Comparison of ENCODE assay signal across 9 cellular contexts in the genomic region with DNA sequence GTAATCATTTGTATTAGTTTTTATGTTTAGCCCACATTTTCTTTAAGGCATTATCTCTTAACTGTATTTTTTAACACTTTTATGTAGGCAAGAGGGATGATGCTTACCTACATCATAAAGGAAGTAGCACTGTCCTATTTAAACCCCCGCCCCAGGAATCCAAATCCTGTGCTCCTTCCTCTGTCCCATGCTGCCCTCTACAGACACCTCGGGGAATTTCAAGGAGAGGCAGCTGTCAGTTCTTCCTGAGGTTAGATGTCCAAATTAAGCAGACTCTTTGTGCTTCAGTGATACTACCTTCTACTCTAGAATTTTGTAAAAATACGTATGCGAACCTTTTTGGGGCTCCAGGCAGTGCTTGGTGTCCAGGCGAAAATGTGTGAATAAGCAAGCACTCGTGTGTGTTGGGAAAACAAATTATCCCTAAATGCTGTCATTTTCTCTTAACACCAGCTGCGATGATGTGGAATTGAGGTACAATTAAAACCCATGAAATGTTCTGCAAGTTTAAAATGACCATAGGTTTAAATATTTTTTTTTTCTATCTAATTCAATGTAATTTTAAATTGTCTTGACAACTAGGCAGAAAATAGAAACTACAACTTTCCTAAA. TPM values are rescaled to one million over a fixed set of nuclear protein-coding genes. Genes with fewer than 3 reads are reported as not detected.
DNase-seq lines count a peak whose midpoint lies in the region; ATAC-seq, FAIRE-seq and TF ChIP-seq lines count a peak whose summit lies in the region.
"Had no signal": no experiment of that assay in that cellular context is flagged by ENCODE, and none has a peak within 500 bp of the region (broad histone marks: within the 10 kb centered on the region; RNA-seq: fewer than 3 reads in every experiment).

No MANE protein-coding gene starts in this region.

- TF ChIP-seq CTCF in astrocyte of the spinal cord (IDR thresholded peaks at IDR 0.05; ENCODE audit: low read depth, low read length), result peak; percentile 48
- TF ChIP-seq CTCF in pancreas (IDR thresholded peaks at IDR 0.05), result peak in 3 of 4 donors; percentile 27 to 48 (median 29)
- no peak for TF ChIP-seq CTCF in hepatocyte (IDR thresholded peaks at IDR 0.05; ENCODE audit: poor library complexity)

- peak in 2 of 4 donors; percentile 46 to 56 for ATAC-seq in pancreas
- no peak for ATAC-seq in GM18520 (IDR thresholded peaks at IDR 0.05; ENCODE audit: unreplicated experiment)
- no peak for ATAC-seq in GM21825 (IDR thresholded peaks at IDR 0.05; ENCODE audit: unreplicated experiment)

- intact Hi-C loops in pancreas (cut with DNase I), result no loop called here

- H3K9me2 ChIP-seq in hepatocyte (replicated peaks; ENCODE audit: insufficient read depth), result no peaks in the 10 kb centered on the region

- H3K27ac ChIP-seq in pancreas (no peak overlapping the region), hepatocyte (no peak overlapping the region)

- H3K27me3 ChIP-seq in pancreas (peaks cover 0 to 6% (median 0%) of the 10 kb centered on the region in 4 donors), hepatocyte (no peaks in the 10 kb centered on the region)

- no peaks in the 10 kb centered on the region for H3K4me1 ChIP-seq in pancreas
- H3K4me1 ChIP-seq in hepatocyte (ENCODE audit: insufficient read depth), result no peaks in the 10 kb centered on the region

- no peak overlapping the region for H3K4me2 ChIP-seq in hepatocyte

- H3K9me3 ChIP-seq in pancreas (no peaks in the 10 kb centered on the region), hepatocyte (ENCODE audit: low read depth) (no peaks in the 10 kb centered on the region)

- in situ Hi-C loops in ACHN (cut with HindIII; ENCODE audit: low pct_ligation_motif_present, low pct_unique_long_range_greater_than_20kb, low sequenced_read_pairs) (no loop called here), astrocyte of the spinal cord (cut with HindIII; ENCODE audit: low sequenced_read_pairs) (no loop called here)

- no peak overlapping the region for H3K4me3 ChIP-seq in astrocyte of the spinal cord (ENCODE audit: low read depth, low read length)
- no peak overlapping the region for H3K4me3 ChIP-seq in pancreas
- no peak overlapping the region for H3K4me3 ChIP-seq in hepatocyte

- H3K36me3 ChIP-seq in pancreas (no peaks in the 10 kb centered on the region), hepatocyte (replicated peaks; ENCODE audit: insufficient read depth, low read depth) (no peaks in the 10 kb centered on the region)

- no peaks in the 10 kb centered on the region for H4K20me1 ChIP-seq in hepatocyte (ENCODE audit: insufficient read depth, poor library complexity, severe bottlenecking)

- WGBS in pancreas, 2 donors, result 16 to 19% methylated on average over 7 of the region's 7 CpGs
- WGBS in hepatocyte (ENCODE audit: low lambda C conversion rate, missing lambda C conversion rate), result 60% methylated on average over 7 of the region's 7 CpGs

- H2AFZ ChIP-seq in hepatocyte, result no peak overlapping the region

- no peaks in the 10 kb centered on the region for H3K79me2 ChIP-seq in hepatocyte

- DNase-seq in ACHN (peak; percentile 71), DMS53 treated with DMSO at 0.1 percent for 48 hours (lab: John Stamatoyannopoulos, UW; ENCODE audit: unreplicated experiment) (peak; percentile 2), MV-4-11 (lab: John Stamatoyannopoulos, UW) (peak; percentile 33), astrocyte of the spinal cord (ENCODE audit: low read depth, low spot score) (peak; percentile 1), pancreas (peak in 3 of 6 donors; percentile 3 to 27 (median 21)), hepatocyte (ENCODE audit: low spot score) (no peak)

- FAIRE-seq in pancreas (lab: Jason Lieb, UNC), result no peak
- FAIRE-seq: islet of Langerhans had no signal

RNA-seq across cellular contexts. Expression of gene CRCT1, which starts 19.2 kb away (rescaled TPM):
- total RNA-seq in pancreas (not detected), hepatocyte (not detected in 2 replicates)
- polyA plus RNA-seq in pancreas (under 1 TPM in 1 of 2 donors, not detected in 1; 0.30 TPM), hepatocyte (not detected in 2 replicates)

RNA-seq across cellular contexts. Expression of gene LCE5A, which starts 22.8 kb away (rescaled TPM):
- total RNA-seq in pancreas (not detected), hepatocyte (not detected in 2 replicates)
- polyA plus RNA-seq in pancreas (not detected), hepatocyte (not detected in 2 replicates)

RNA-seq across cellular contexts. Expression of gene LCE3E, which starts 33.1 kb away (rescaled TPM):
- total RNA-seq in pancreas (not detected), hepatocyte (not detected in 2 replicates)
- polyA plus RNA-seq in pancreas (not detected), hepatocyte (not detected in 2 replicates)

RNA-seq across cellular contexts. Expression of gene LCE3D, which starts 46.9 kb away (rescaled TPM):
- total RNA-seq in pancreas (not detected), hepatocyte (not detected in 2 replicates)
- polyA plus RNA-seq in pancreas (not detected), hepatocyte (not detected in 2 replicates)
